In genomic region chr1:89407355-89407754, GRCh38 we compare ENCODE assay signal across 8 cellular contexts. TPM values are rescaled to one million over a fixed set of nuclear protein-coding genes. Genes with fewer than 3 reads are reported as not detected.
DNase-seq lines count a peak whose midpoint lies in the region; ATAC-seq and TF ChIP-seq lines count a peak whose summit lies in the region.

No MANE protein-coding gene starts in this region.

- H3K36me3 ChIP-seq in ascending aorta (no peaks in the 10 kb centered on the region), upper lobe of left lung (no peaks in the 10 kb centered on the region)

- no peak for TF ChIP-seq CTCF in ascending aorta (IDR thresholded peaks at IDR 0.05)
- TF ChIP-seq CTCF in upper lobe of left lung (IDR thresholded peaks at IDR 0.05) = no peak
- no peak for TF ChIP-seq CTCF in H9 (conservative IDR thresholded peaks at IDR 0.05)

- no peaks in the 10 kb centered on the region for H3K23me2 ChIP-seq in H9 (ENCODE audit: insufficient read length, low read depth, low read length, poor library complexity, severe bottlenecking)

- no peak overlapping the region for H3K14ac ChIP-seq in H9 (ENCODE audit: insufficient read depth, low read length)

- CTCF ChIA-PET in activated naive CD4-positive, alpha-beta T cell treated with anti-CD3 and anti-CD28 coated beads for 36 hours (lab: Charles Lee) = interaction anchor here (0.7 kb wide), 1 partner anchor 22 kb away, joined by 3 read pairs; no protein-coding TSS in a partner anchor

- peaks cover 21% of the 10 kb centered on the region for H3K4me1 Mint-ChIP-seq in activated naive CD4-positive, alpha-beta T cell treated with anti-CD3 and anti-CD28 coated beads for 36 hours (ENCODE audit: low read depth)
- peaks cover 9 to 11% of the 10 kb centered on the region in 2 experiments for H3K4me1 Mint-ChIP-seq in H9

- no peak overlapping the region for H2AFZ ChIP-seq in H9 (ENCODE audit: low read length)

- H3K27ac ChIP-seq in ascending aorta (peak overlapping the region; percentile 18 to 27), upper lobe of left lung (peak overlapping the region; percentile 70 to 90 (median 79)), H9 (ENCODE audit: insufficient read length, low read depth, low read length) (no peak overlapping the region)

- H3K9me3 ChIP-seq in ascending aorta (no peaks in the 10 kb centered on the region), upper lobe of left lung (no peaks in the 10 kb centered on the region), H9 (ENCODE audit: control insufficient read depth, low read depth, low read length) (no peaks in the 10 kb centered on the region)

- H3K18ac ChIP-seq in H9 (ENCODE audit: insufficient read length, low read depth, low read length) = no peak overlapping the region

- no peaks in the 10 kb centered on the region for H3K9me3 Mint-ChIP-seq in activated naive CD4-positive, alpha-beta T cell treated with anti-CD3 and anti-CD28 coated beads for 36 hours
- H3K9me3 Mint-ChIP-seq in H9 = no peaks in the 10 kb centered on the region; a peak in 1 of 5 replicates

- H3K79me1 ChIP-seq in H9 (ENCODE audit: insufficient read depth, low read depth, low read length, poor library complexity, severe bottlenecking) = no peaks in the 10 kb centered on the region

- H3K4me2 ChIP-seq in H9 (ENCODE audit: insufficient read depth, insufficient read length, low read length) = no peak overlapping the region

- no peak overlapping the region for H4K5ac ChIP-seq in H9 (ENCODE audit: insufficient read length, low read depth, low read length)

- H3K4me1 ChIP-seq in ascending aorta (peaks cover 0 to 4% of the 10 kb centered on the region in 2 donors), upper lobe of left lung (peaks cover 0 to 11% (median 7%) of the 10 kb centered on the region in 4 donors), H9 (ENCODE audit: insufficient read depth, low read length) (no peaks in the 10 kb centered on the region)

- no peak overlapping the region for H2BK15ac ChIP-seq in H9 (ENCODE audit: low read depth, low read length)

- H3T11ph ChIP-seq in H9 (ENCODE audit: low read length) = no peak overlapping the region

- no peak overlapping the region for H2BK12ac ChIP-seq in H9 (ENCODE audit: insufficient read length, low read depth, low read length)

- no peak overlapping the region for H4K91ac ChIP-seq in H9 (ENCODE audit: insufficient read length, low read depth, low read length)

- no peak overlapping the region for H2AK5ac ChIP-seq in H9 (ENCODE audit: insufficient read length, low read length)

- no peak overlapping the region for H4K8ac ChIP-seq in H9 (replicated peaks; ENCODE audit: insufficient read length, low read depth, low read length)

- no peak overlapping the region for H3K56ac ChIP-seq in H9 (ENCODE audit: insufficient read length, low read depth, low read length)

- H2BK20ac ChIP-seq in H9 (ENCODE audit: low read depth, low read length, poor library complexity, severe bottlenecking) = no peak overlapping the region

- H3K79me2 ChIP-seq in H9 (ENCODE audit: insufficient read depth, low read length) = no peaks in the 10 kb centered on the region

- no peak overlapping the region for H3K9ac ChIP-seq in H9 (ENCODE audit: extremely low read depth, insufficient read length, low read length)

- peak overlapping the region; percentile 11 for H3K4me3 Mint-ChIP-seq in activated naive CD4-positive, alpha-beta T cell treated with anti-CD3 and anti-CD28 coated beads for 36 hours
- H3K4me3 Mint-ChIP-seq in H9 = no peak overlapping the region

- H3K36me3 Mint-ChIP-seq in activated naive CD4-positive, alpha-beta T cell treated with anti-CD3 and anti-CD28 coated beads for 36 hours (ENCODE audit: low read depth) = no peaks in the 10 kb centered on the region
- H3K36me3 Mint-ChIP-seq in H9 (ENCODE audit: insufficient read depth in 1 of 3, low read depth in 3 of 3) = no peaks in the 10 kb centered on the region

- H3K27me3 ChIP-seq in ascending aorta = no peaks in the 10 kb centered on the region
- H3K27me3 ChIP-seq in upper lobe of left lung = no peaks in the 10 kb centered on the region
- H3K27me3 ChIP-seq in H9 (ENCODE audit: insufficient read depth, low read length) = no peaks in the 10 kb centered on the region

- DNase-seq in activated naive CD4-positive, alpha-beta T cell treated with anti-CD3 and anti-CD28 coated beads for 36 hours = no peak
- no peak for DNase-seq in activated naive CD4-positive, alpha-beta T cell treated with Interleukin-2 at 50 U/mL for 16 hours
- DNase-seq in ascending aorta (ENCODE audit: low spot score in 2 of 2) (no peak), left kidney (ENCODE audit: low read depth, low spot score) (peak; percentile 7), upper lobe of left lung (no peak), H9 (no peak), SW 1271 (lab: John Stamatoyannopoulos, UW) (no peak), COLO829 (ENCODE audit: low spot score) (no peak)

- H2BK5ac ChIP-seq in H9 (ENCODE audit: insufficient read length, low read length) = no peak overlapping the region

- H3K4me3 ChIP-seq in ascending aorta (peak overlapping the region; percentile 39 to 58), upper lobe of left lung (peak overlapping the region; percentile 25 to 50 (median 40))

- intact Hi-C loops in activated naive CD4-positive, alpha-beta T cell treated with anti-CD3 and anti-CD28 coated beads for 36 hours (cut with micrococcal nuclease) = no loop called here
- intact Hi-C loops in ascending aorta (cut with DNase I) = no loop called here

- no peak for TF ChIP-seq EP300 in upper lobe of left lung (IDR thresholded peaks at IDR 0.05)

- H3K23ac ChIP-seq in H9 (ENCODE audit: insufficient read length, low read depth, low read length) = no peak overlapping the region

- peak; percentile 43 to 82 for ATAC-seq in upper lobe of left lung (ENCODE audit: low FRiP score in 2 of 2)

- H4K20me1 ChIP-seq in H9 (ENCODE audit: control insufficient read depth, insufficient read depth, insufficient read length) = no peaks in the 10 kb centered on the region

- 0% methylated on average over 1 of the region's 1 CpG for WGBS in upper lobe of left lung, 2 donors
- no CpG with 5 or more reads among the region's 1 CpG for WGBS in H9 (ENCODE audit: extremely low coverage, insufficient read length, low lambda C conversion rate)

- TF ChIP-seq POLR2A in upper lobe of left lung (IDR thresholded peaks at IDR 0.05) = no peak

- H3K27me3 Mint-ChIP-seq in activated naive CD4-positive, alpha-beta T cell treated with anti-CD3 and anti-CD28 coated beads for 36 hours (ENCODE audit: low read depth) = no peaks in the 10 kb centered on the region
- peaks cover 3% of the 10 kb centered on the region for H3K27me3 Mint-ChIP-seq in H9 (ENCODE audit: low read depth)

- H2BK120ac ChIP-seq in H9 (ENCODE audit: low read depth, low read length, poor library complexity, severe bottlenecking) = no peak overlapping the region

- no peak overlapping the region for H3K4ac ChIP-seq in H9 (ENCODE audit: low read depth, low read length)

- H3K27ac Mint-ChIP-seq in activated naive CD4-positive, alpha-beta T cell treated with anti-CD3 and anti-CD28 coated beads for 36 hours = no peak overlapping the region
- no peak overlapping the region for H3K27ac Mint-ChIP-seq in H9

RNA-seq across cellular contexts. Expression of gene GBP6, which starts 43.5 kb away (rescaled TPM):
- total RNA-seq in activated naive CD4-positive, alpha-beta T cell treated with anti-CD3 and anti-CD28 coated beads for 36 hours = under 1 TPM in 1 of 2 experiments, not detected in 1; 0.07 TPM
- not detected for total RNA-seq in ascending aorta
- total RNA-seq in upper lobe of left lung = 1 to 10 TPM in 2 of 6 donors, under 1 TPM in 4; 0.30 to 3.8 (median 0.73) TPM
- total RNA-seq in H9 (2021) = not detected in 2 replicates
